In genomic region chr5:1136814-1137213, GRCh38 we compare ENCODE assay signal across 1 cellular context.
TF ChIP-seq lines count a peak whose summit lies in the region.

No MANE protein-coding gene starts in this region.

TF ChIP-seq in HepG2, 621 proteins besides CTCF, POLR2A, EP300 and RAD21 (continued from another document):
- 0 out of 2 replicates have a peak, but pooled peaks have one; percentile 4 for TF ChIP-seq SKIL (CRISPR knock-in tag; IDR thresholded peaks at IDR 0.05; ENCODE audit: borderline replicate concordance)
- peak; percentile 39 for TF ChIP-seq ZNF282 (IDR thresholded peaks at IDR 0.05; ENCODE audit: partially characterized antibody)
- peak; percentile 99 for TF ChIP-seq MNT (IDR thresholded peaks at IDR 0.05)
- TF ChIP-seq RFXANK (CRISPR knock-in tag; IDR thresholded peaks at IDR 0.05): no peak
- TF ChIP-seq ZNF225 (CRISPR knock-in tag; IDR thresholded peaks at IDR 0.05): no peak
- TF ChIP-seq DNMT1 (CRISPR knock-in tag; IDR thresholded peaks at IDR 0.05): 0 out of 2 replicates have a peak, but pooled peaks have one; percentile 6
- no peak for TF ChIP-seq ZMYM3 (CRISPR knock-in tag; IDR thresholded peaks at IDR 0.05)
- TF ChIP-seq KAT8 (CRISPR knock-in tag; IDR thresholded peaks at IDR 0.05): no peak
- TF ChIP-seq ATF2 (CRISPR knock-in tag; IDR thresholded peaks at IDR 0.05): no peak
- no peak for TF ChIP-seq TRIM24 (CRISPR knock-in tag; IDR thresholded peaks at IDR 0.05)
- no peak for TF ChIP-seq THRA (CRISPR knock-in tag; IDR thresholded peaks at IDR 0.05; ENCODE audit: borderline replicate concordance)
- TF ChIP-seq ZNF251 (CRISPR knock-in tag; IDR thresholded peaks at IDR 0.05): peak; percentile 44; the same call in 1 of the 2 replicates
- 0 out of 2 replicates have a peak, but pooled peaks have one; percentile 14 for TF ChIP-seq ZSCAN21 (CRISPR knock-in tag; IDR thresholded peaks at IDR 0.05; ENCODE audit: borderline replicate concordance)
- no peak for TF ChIP-seq ZFYVE20 (CRISPR knock-in tag; IDR thresholded peaks at IDR 0.05; ENCODE audit: borderline replicate concordance, low read depth)
- TF ChIP-seq ZNF597 (CRISPR knock-in tag; IDR thresholded peaks at IDR 0.05): no peak
- TF ChIP-seq HMGA1 (CRISPR knock-in tag; conservative IDR thresholded peaks at IDR 0.05): no peak
- no peak for TF ChIP-seq ZNF207 (IDR thresholded peaks at IDR 0.05; ENCODE audit: borderline replicate concordance)
- TF ChIP-seq TMF1 (CRISPR knock-in tag; IDR thresholded peaks at IDR 0.05; ENCODE audit: low read depth): no peak
- no peak for TF ChIP-seq ZBTB10 (CRISPR knock-in tag; IDR thresholded peaks at IDR 0.05; ENCODE audit: borderline replicate concordance)
